In the genomic region with DNA sequence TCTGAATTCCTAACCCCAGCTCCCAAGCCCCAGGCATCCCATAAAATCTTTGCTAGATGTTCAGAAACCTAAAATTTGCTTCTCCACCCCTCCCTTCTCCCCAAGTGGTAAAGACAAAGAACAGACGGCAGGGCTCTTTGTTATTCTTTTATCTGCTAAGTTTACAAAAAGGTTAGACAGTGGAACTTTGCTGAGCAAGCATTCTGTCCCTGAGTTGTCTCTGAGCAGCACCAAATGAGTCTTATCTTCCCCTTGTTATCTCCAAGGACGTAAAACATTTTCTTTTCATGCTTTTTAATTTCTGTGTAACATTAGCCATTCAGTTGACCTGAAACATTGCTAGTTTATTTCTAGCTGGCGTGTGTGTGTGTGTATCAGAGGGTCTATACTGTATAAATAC, we compare ENCODE assay signal across 1 cellular context.
TF ChIP-seq lines count a peak whose summit lies in the region.

No MANE protein-coding gene starts in this region.

TF ChIP-seq in GM23338, 12 proteins besides CTCF, POLR2A, EP300 and RAD21 (continued from another document):
- TF ChIP-seq, protein P1, sequence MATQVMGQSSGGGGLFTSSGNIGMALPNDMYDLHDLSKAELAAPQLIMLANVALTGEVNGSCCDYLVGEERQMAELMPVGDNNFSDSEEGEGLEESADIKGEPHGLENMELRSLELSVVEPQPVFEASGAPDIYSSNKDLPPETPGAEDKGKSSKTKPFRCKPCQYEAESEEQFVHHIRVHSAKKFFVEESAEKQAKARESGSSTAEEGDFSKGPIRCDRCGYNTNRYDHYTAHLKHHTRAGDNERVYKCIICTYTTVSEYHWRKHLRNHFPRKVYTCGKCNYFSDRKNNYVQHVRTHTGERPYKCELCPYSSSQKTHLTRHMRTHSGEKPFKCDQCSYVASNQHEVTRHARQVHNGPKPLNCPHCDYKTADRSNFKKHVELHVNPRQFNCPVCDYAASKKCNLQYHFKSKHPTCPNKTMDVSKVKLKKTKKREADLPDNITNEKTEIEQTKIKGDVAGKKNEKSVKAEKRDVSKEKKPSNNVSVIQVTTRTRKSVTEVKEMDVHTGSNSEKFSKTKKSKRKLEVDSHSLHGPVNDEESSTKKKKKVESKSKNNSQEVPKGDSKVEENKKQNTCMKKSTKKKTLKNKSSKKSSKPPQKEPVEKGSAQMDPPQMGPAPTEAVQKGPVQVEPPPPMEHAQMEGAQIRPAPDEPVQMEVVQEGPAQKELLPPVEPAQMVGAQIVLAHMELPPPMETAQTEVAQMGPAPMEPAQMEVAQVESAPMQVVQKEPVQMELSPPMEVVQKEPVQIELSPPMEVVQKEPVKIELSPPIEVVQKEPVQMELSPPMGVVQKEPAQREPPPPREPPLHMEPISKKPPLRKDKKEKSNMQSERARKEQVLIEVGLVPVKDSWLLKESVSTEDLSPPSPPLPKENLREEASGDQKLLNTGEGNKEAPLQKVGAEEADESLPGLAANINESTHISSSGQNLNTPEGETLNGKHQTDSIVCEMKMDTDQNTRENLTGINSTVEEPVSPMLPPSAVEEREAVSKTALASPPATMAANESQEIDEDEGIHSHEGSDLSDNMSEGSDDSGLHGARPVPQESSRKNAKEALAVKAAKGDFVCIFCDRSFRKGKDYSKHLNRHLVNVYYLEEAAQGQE (IDR thresholded peaks at IDR 0.05; ENCODE audit: unreplicated experiment) = no peak
- TF ChIP-seq, protein P2, sequence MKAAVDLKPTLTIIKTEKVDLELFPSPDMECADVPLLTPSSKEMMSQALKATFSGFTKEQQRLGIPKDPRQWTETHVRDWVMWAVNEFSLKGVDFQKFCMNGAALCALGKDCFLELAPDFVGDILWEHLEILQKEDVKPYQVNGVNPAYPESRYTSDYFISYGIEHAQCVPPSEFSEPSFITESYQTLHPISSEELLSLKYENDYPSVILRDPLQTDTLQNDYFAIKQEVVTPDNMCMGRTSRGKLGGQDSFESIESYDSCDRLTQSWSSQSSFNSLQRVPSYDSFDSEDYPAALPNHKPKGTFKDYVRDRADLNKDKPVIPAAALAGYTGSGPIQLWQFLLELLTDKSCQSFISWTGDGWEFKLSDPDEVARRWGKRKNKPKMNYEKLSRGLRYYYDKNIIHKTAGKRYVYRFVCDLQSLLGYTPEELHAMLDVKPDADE (IDR thresholded peaks at IDR 0.05) = no peak
- no peak for TF ChIP-seq JUNB (IDR thresholded peaks at IDR 0.05; ENCODE audit: unreplicated experiment)
- no peak for TF ChIP-seq EZH2 (IDR thresholded peaks at IDR 0.05; ENCODE audit: low read depth, unreplicated experiment)
- TF ChIP-seq STAT1 (IDR thresholded peaks at IDR 0.05; ENCODE audit: unreplicated experiment) = no peak
